In the genomic region with DNA sequence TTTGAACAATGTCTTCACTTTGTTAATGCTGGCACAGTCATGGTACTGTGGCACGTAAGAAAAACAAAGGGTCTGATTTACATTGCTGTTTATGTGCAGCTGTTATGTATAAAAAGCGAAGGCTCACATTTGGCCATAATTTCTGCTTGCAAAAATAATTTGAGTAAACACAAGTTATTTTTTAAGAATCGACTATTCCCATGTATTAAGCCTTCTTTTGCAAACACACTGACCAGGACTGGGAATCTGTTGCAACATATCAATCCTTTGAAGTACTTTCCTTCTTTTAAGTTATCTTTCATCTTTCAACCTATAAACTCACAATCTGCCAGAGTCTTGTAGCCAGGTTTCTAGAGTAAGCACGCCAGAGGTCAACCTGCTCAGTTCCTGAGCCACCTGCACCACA, we compare ENCODE assay signal across 1 cellular context.
TF ChIP-seq lines count a peak whose summit lies in the region.

No MANE protein-coding gene starts in this region.

TF ChIP-seq in HepG2, 621 proteins besides CTCF, POLR2A, EP300 and RAD21 (continued from another document and continues in another):
- TF ChIP-seq, protein P1, sequence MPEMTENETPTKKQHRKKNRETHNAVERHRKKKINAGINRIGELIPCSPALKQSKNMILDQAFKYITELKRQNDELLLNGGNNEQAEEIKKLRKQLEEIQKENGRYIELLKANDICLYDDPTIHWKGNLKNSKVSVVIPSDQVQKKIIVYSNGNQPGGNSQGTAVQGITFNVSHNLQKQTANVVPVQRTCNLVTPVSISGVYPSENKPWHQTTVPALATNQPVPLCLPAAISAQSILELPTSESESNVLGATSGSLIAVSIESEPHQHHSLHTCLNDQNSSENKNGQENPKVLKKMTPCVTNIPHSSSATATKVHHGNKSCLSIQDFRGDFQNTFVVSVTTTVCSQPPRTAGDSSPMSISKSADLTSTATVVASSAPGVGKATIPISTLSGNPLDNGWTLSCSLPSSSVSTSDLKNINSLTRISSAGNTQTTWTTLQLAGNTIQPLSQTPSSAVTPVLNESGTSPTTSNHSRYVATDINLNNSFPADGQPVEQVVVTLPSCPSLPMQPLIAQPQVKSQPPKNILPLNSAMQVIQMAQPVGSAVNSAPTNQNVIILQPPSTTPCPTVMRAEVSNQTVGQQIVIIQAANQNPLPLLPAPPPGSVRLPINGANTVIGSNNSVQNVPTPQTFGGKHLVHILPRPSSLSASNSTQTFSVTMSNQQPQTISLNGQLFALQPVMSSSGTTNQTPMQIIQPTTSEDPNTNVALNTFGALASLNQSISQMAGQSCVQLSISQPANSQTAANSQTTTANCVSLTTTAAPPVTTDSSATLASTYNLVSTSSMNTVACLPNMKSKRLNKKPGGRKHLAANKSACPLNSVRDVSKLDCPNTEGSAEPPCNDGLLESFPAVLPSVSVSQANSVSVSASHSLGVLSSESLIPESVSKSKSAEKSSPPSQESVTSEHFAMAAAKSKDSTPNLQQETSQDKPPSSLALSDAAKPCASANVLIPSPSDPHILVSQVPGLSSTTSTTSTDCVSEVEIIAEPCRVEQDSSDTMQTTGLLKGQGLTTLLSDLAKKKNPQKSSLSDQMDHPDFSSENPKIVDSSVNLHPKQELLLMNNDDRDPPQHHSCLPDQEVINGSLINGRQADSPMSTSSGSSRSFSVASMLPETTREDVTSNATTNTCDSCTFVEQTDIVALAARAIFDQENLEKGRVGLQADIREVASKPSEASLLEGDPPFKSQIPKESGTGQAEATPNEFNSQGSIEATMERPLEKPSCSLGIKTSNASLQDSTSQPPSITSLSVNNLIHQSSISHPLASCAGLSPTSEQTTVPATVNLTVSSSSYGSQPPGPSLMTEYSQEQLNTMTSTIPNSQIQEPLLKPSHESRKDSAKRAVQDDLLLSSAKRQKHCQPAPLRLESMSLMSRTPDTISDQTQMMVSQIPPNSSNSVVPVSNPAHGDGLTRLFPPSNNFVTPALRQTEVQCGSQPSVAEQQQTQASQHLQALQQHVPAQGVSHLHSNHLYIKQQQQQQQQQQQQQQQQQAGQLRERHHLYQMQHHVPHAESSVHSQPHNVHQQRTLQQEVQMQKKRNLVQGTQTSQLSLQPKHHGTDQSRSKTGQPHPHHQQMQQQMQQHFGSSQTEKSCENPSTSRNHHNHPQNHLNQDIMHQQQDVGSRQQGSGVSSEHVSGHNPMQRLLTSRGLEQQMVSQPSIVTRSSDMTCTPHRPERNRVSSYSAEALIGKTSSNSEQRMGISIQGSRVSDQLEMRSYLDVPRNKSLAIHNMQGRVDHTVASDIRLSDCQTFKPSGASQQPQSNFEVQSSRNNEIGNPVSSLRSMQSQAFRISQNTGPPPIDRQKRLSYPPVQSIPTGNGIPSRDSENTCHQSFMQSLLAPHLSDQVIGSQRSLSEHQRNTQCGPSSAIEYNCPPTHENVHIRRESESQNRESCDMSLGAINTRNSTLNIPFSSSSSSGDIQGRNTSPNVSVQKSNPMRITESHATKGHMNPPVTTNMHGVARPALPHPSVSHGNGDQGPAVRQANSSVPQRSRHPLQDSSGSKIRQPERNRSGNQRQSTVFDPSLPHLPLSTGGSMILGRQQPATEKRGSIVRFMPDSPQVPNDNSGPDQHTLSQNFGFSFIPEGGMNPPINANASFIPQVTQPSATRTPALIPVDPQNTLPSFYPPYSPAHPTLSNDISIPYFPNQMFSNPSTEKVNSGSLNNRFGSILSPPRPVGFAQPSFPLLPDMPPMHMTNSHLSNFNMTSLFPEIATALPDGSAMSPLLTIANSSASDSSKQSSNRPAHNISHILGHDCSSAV (CRISPR knock-in tag; IDR thresholded peaks at IDR 0.05; ENCODE audit: borderline replicate concordance), result no peak
- TF ChIP-seq ZNF234 (CRISPR knock-in tag; conservative IDR thresholded peaks at IDR 0.05) (no peak), GPN1 (CRISPR knock-in tag; IDR thresholded peaks at IDR 0.05; ENCODE audit: borderline replicate concordance) (no peak), ZNF557 (CRISPR knock-in tag; IDR thresholded peaks at IDR 0.05) (no peak), CHD4 (IDR thresholded peaks at IDR 0.05; ENCODE audit: borderline replicate concordance, low read length) (peak; percentile 37; the same call in 1 of the 2 replicates), ZNF749 (CRISPR knock-in tag; IDR thresholded peaks at IDR 0.05; ENCODE audit: borderline replicate concordance) (no peak), NFE2L1 (CRISPR knock-in tag; IDR thresholded peaks at IDR 0.05; ENCODE audit: borderline replicate concordance) (no peak), IRX3 (CRISPR knock-in tag; IDR thresholded peaks at IDR 0.05; ENCODE audit: borderline replicate concordance, low read depth) (no peak), TCF7 (IDR thresholded peaks at IDR 0.05; ENCODE audit: low read depth) (peak; percentile 99), SP140L (CRISPR knock-in tag; IDR thresholded peaks at IDR 0.05; ENCODE audit: borderline replicate concordance) (no peak), TMF1 (CRISPR knock-in tag; IDR thresholded peaks at IDR 0.05; ENCODE audit: low read depth) (no peak), ZNF326 (CRISPR knock-in tag; IDR thresholded peaks at IDR 0.05; ENCODE audit: borderline replicate concordance) (no peak), POLR2AphosphoS2 (IDR thresholded peaks at IDR 0.05; ENCODE audit: low read depth, low read length) (no peak), TARDBP (CRISPR knock-in tag; IDR thresholded peaks at IDR 0.05) (0 out of 2 replicates have a peak, but pooled peaks have one; percentile 74), NFKBIZ (CRISPR knock-in tag; IDR thresholded peaks at IDR 0.05) (peak; percentile 89), RBM22 (optimal IDR thresholded peaks at IDR 0.05; ENCODE audit: low read length) (no peak), AGO2 (optimal IDR thresholded peaks at IDR 0.05; ENCODE audit: low read depth, low read length) (no peak), HOXD1 (CRISPR knock-in tag; IDR thresholded peaks at IDR 0.05) (peak; percentile 69; the same call in 1 of the 2 replicates), CREB1 (IDR thresholded peaks at IDR 0.05) (no peak), CREB1 (CRISPR knock-in tag; IDR thresholded peaks at IDR 0.05) (peak; percentile 56; the same call in 1 of the 2 replicates), RXRB (CRISPR knock-in tag; IDR thresholded peaks at IDR 0.05; ENCODE audit: borderline replicate concordance) (peak; percentile 94), ZNF761 (CRISPR knock-in tag; conservative IDR thresholded peaks at IDR 0.05) (no peak), BCL6 (CRISPR knock-in tag; IDR thresholded peaks at IDR 0.05) (peak; percentile 96), STAG1 (CRISPR knock-in tag; IDR thresholded peaks at IDR 0.05) (peak; percentile 47), PPARG (CRISPR knock-in tag; conservative IDR thresholded peaks at IDR 0.05) (peak; percentile 89), ZNF263 (CRISPR knock-in tag; IDR thresholded peaks at IDR 0.05) (no peak), RELA (CRISPR knock-in tag; IDR thresholded peaks at IDR 0.05) (no peak), ZNF20 (CRISPR knock-in tag; IDR thresholded peaks at IDR 0.05) (no peak), SIN3A (IDR thresholded peaks at IDR 0.05; ENCODE audit: borderline replicate concordance, low read depth, low read length) (no peak), IKZF1 (IDR thresholded peaks at IDR 0.05) (no peak), PHF21A (CRISPR knock-in tag; IDR thresholded peaks at IDR 0.05) (peak; percentile 69), GATA4 (IDR thresholded peaks at IDR 0.05; ENCODE audit: borderline replicate concordance, low read depth) (peak; percentile 94; the same call in 1 of the 2 replicates), KLF9 (CRISPR knock-in tag; IDR thresholded peaks at IDR 0.05; ENCODE audit: low read depth) (peak; percentile 85; the same call in 1 of the 2 replicates), MAFF (IDR thresholded peaks at IDR 0.05; ENCODE audit: low read depth, low read length) (no peak), ZNF367 (CRISPR knock-in tag; IDR thresholded peaks at IDR 0.05; ENCODE audit: borderline replicate concordance) (no peak)
- TF ChIP-seq, protein P2, sequence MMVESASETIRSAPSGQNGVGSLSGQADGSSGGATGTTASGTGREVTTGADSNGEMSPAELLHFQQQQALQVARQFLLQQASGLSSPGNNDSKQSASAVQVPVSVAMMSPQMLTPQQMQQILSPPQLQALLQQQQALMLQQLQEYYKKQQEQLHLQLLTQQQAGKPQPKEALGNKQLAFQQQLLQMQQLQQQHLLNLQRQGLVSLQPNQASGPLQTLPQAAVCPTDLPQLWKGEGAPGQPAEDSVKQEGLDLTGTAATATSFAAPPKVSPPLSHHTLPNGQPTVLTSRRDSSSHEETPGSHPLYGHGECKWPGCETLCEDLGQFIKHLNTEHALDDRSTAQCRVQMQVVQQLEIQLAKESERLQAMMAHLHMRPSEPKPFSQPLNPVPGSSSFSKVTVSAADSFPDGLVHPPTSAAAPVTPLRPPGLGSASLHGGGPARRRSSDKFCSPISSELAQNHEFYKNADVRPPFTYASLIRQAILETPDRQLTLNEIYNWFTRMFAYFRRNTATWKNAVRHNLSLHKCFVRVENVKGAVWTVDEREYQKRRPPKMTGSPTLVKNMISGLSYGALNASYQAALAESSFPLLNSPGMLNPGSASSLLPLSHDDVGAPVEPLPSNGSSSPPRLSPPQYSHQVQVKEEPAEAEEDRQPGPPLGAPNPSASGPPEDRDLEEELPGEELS (CRISPR knock-in tag; IDR thresholded peaks at IDR 0.05), result peak; percentile 94
- TF ChIP-seq, protein P3, sequence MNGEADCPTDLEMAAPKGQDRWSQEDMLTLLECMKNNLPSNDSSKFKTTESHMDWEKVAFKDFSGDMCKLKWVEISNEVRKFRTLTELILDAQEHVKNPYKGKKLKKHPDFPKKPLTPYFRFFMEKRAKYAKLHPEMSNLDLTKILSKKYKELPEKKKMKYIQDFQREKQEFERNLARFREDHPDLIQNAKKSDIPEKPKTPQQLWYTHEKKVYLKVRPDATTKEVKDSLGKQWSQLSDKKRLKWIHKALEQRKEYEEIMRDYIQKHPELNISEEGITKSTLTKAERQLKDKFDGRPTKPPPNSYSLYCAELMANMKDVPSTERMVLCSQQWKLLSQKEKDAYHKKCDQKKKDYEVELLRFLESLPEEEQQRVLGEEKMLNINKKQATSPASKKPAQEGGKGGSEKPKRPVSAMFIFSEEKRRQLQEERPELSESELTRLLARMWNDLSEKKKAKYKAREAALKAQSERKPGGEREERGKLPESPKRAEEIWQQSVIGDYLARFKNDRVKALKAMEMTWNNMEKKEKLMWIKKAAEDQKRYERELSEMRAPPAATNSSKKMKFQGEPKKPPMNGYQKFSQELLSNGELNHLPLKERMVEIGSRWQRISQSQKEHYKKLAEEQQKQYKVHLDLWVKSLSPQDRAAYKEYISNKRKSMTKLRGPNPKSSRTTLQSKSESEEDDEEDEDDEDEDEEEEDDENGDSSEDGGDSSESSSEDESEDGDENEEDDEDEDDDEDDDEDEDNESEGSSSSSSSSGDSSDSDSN (CRISPR knock-in tag; IDR thresholded peaks at IDR 0.05), result no peak
- TF ChIP-seq, protein P4, sequence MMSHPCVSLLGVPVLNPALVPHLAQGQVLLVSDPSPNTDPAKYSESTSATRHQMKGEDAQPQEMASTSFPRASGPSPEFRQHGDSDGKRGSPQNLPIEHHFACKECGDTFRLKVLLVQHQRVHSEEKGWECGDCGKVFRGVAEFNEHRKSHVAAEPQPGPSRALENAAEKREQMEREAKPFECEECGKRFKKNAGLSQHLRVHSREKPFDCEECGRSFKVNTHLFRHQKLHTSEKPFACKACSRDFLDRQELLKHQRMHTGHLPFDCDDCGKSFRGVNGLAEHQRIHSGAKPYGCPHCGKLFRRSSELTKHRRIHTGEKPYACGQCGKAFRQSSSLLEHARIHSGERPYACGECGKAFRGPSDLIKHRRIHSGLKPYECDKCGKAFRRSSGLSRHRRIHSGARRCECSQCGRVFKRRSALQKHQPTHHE (CRISPR knock-in tag; IDR thresholded peaks at IDR 0.05; ENCODE audit: borderline replicate concordance), result no peak
- TF ChIP-seq, protein P5, sequence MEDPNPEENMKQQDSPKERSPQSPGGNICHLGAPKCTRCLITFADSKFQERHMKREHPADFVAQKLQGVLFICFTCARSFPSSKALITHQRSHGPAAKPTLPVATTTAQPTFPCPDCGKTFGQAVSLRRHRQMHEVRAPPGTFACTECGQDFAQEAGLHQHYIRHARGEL (CRISPR knock-in tag; IDR thresholded peaks at IDR 0.05), result no peak
- TF ChIP-seq, protein P6, sequence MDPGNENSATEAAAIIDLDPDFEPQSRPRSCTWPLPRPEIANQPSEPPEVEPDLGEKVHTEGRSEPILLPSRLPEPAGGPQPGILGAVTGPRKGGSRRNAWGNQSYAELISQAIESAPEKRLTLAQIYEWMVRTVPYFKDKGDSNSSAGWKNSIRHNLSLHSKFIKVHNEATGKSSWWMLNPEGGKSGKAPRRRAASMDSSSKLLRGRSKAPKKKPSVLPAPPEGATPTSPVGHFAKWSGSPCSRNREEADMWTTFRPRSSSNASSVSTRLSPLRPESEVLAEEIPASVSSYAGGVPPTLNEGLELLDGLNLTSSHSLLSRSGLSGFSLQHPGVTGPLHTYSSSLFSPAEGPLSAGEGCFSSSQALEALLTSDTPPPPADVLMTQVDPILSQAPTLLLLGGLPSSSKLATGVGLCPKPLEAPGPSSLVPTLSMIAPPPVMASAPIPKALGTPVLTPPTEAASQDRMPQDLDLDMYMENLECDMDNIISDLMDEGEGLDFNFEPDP (CRISPR knock-in tag; conservative IDR thresholded peaks at IDR 0.05), result no peak
- TF ChIP-seq, protein P7, sequence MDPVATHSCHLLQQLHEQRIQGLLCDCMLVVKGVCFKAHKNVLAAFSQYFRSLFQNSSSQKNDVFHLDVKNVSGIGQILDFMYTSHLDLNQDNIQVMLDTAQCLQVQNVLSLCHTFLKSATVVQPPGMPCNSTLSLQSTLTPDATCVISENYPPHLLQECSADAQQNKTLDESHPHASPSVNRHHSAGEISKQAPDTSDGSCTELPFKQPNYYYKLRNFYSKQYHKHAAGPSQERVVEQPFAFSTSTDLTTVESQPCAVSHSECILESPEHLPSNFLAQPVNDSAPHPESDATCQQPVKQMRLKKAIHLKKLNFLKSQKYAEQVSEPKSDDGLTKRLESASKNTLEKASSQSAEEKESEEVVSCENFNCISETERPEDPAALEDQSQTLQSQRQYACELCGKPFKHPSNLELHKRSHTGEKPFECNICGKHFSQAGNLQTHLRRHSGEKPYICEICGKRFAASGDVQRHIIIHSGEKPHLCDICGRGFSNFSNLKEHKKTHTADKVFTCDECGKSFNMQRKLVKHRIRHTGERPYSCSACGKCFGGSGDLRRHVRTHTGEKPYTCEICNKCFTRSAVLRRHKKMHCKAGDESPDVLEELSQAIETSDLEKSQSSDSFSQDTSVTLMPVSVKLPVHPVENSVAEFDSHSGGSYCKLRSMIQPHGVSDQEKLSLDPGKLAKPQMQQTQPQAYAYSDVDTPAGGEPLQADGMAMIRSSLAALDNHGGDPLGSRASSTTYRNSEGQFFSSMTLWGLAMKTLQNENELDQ (CRISPR knock-in tag; IDR thresholded peaks at IDR 0.05; ENCODE audit: borderline replicate concordance), result no peak
- TF ChIP-seq, protein P8, sequence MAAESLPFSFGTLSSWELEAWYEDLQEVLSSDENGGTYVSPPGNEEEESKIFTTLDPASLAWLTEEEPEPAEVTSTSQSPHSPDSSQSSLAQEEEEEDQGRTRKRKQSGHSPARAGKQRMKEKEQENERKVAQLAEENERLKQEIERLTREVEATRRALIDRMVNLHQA (CRISPR knock-in tag; IDR thresholded peaks at IDR 0.05), result no peak
- TF ChIP-seq, protein P9, sequence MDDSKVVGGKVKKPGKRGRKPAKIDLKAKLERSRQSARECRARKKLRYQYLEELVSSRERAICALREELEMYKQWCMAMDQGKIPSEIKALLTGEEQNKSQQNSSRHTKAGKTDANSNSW (CRISPR knock-in tag; IDR thresholded peaks at IDR 0.05; ENCODE audit: borderline replicate concordance), result no peak
